Comparison of ENCODE assay signal across 8 cellular contexts in the genomic region with DNA sequence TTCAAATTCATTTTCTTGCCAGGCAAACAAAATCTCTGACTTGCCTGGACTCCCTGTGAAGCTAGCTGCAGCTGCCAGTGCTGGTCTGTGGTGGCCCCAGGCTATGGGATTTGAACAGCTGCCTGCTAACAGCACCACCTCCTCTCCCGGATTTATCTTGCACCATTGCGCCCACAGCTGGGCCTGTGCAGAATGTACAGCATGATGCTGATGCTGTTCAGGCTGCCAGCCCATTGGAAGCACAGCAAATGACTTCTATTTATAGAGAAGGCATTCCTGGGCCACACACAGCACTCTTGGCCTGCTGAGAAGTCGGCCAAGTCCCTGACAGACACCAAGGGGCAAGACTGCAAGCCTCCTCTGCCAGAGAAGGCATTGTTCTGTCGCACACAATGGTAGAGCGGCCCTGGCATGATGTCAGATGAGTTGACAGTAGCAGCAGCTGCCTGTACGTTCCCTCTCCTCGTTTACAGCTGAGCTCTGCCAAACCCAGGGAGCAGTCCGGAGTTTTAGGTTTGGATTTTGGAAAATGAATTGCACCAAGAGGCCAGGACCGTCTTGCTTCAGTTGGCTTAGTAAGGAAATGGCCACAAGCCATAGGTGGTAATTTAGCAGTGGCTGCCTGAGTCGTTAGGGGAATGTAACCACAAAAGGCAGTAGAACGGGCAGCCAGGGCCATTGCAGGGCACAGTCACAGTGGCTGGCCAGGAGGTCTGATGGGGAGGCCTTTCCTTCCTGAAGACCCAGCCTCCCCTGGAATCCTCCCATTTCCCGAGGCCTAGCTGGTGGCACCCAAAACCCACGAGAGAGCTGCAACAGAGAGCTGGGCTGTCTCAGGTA. TPM values are rescaled to one million over a fixed set of nuclear protein-coding genes. Genes with fewer than 3 reads are reported as not detected.
DNase-seq lines count a peak whose midpoint lies in the region; ATAC-seq and TF ChIP-seq lines count a peak whose summit lies in the region.

No MANE protein-coding gene starts in this region.

- no peak overlapping the region for H4K91ac ChIP-seq in trophoblast cell (ENCODE audit: low read depth, low read length)

- no peak overlapping the region for H2BK120ac ChIP-seq in trophoblast cell (ENCODE audit: insufficient read depth, low read length, poor library complexity)

- no peak overlapping the region for H2BK5ac ChIP-seq in trophoblast cell (ENCODE audit: low read depth, low read length, poor library complexity)

- H3K14ac ChIP-seq in trophoblast cell (ENCODE audit: low read length): no peak overlapping the region

- H3K4me1 ChIP-seq in A673 (ENCODE audit: insufficient read depth, low read length, poor library complexity, severe bottlenecking) (peaks cover 9% of the 10 kb centered on the region), trophoblast cell (ENCODE audit: control insufficient read depth in 1 of 2, insufficient read depth in 2 of 2, low read length in 2 of 2) (peaks cover 11 to 31% of the 10 kb centered on the region in 2 experiments)

- no peak overlapping the region for H3K4me2 ChIP-seq in trophoblast cell (ENCODE audit: low read length)

- H2BK12ac ChIP-seq in trophoblast cell (ENCODE audit: low read length): no peak overlapping the region

- H3K27me3 ChIP-seq in A673 (replicated peaks; ENCODE audit: insufficient read depth, low read depth, low read length, poor library complexity) (no peaks in the 10 kb centered on the region), trophoblast cell (ENCODE audit: insufficient read depth, low read length) (no peaks in the 10 kb centered on the region)

- CTCF ChIA-PET in A673 (lab: Charles Lee): no interaction called here

- ATAC-seq in HG02973 (IDR thresholded peaks at IDR 0.05; ENCODE audit: unreplicated experiment) (no peak), GM19397 (IDR thresholded peaks at IDR 0.05; ENCODE audit: unreplicated experiment) (no peak)

- no peak overlapping the region for H4K8ac ChIP-seq in trophoblast cell (ENCODE audit: low read depth, low read length)

- no peak overlapping the region for H2AK5ac ChIP-seq in trophoblast cell (ENCODE audit: low read length)

- H3K36me3 ChIP-seq in A673 (ENCODE audit: insufficient read depth, low read length, poor library complexity, severe bottlenecking): no peaks in the 10 kb centered on the region
- no peaks in the 10 kb centered on the region for H3K36me3 ChIP-seq in trophoblast cell (ENCODE audit: control insufficient read depth in 1 of 2, insufficient read depth in 2 of 2, low read length in 2 of 2)

- no peak overlapping the region for H3K23ac ChIP-seq in trophoblast cell (ENCODE audit: low read length)

- no peak overlapping the region for H3K9ac ChIP-seq in trophoblast cell (ENCODE audit: low read length)

- peak; percentile 74 for DNase-seq in A673 (ENCODE audit: low spot score)
- DNase-seq in SHP77 (lab: John Stamatoyannopoulos, UW): peak; percentile 95 to 99
- peak; percentile 82 for DNase-seq in fibroblast of mammary gland (ENCODE audit: low read depth)
- peak; percentile 97 to 98 for DNase-seq in trophoblast cell
- no peak for DNase-seq in GM13976 (ENCODE audit: low spot score)

- H3K27ac ChIP-seq in A673 (ENCODE audit: low read depth, low read length, poor library complexity, severe bottlenecking) (no peak overlapping the region), trophoblast cell (ENCODE audit: low read depth, low read length) (no peak overlapping the region)

- no peak overlapping the region for H3K4me3 ChIP-seq in A673 (ENCODE audit: low read depth, low read length, poor library complexity, severe bottlenecking)
- H3K4me3 ChIP-seq in fibroblast of mammary gland (ENCODE audit: control insufficient read depth, low read depth, low read length): no peak overlapping the region
- no peak overlapping the region for H3K4me3 ChIP-seq in trophoblast cell (ENCODE audit: low read depth, low read length)

- intact Hi-C loops in A673 (cut with micrococcal nuclease; ENCODE audit: unreplicated experiment): no loop called here

- no peaks in the 10 kb centered on the region for H3K79me2 ChIP-seq in trophoblast cell (ENCODE audit: control insufficient read depth, insufficient read depth, low read length, poor library complexity)

- TF ChIP-seq CTCF in A673 (conservative IDR thresholded peaks at IDR 0.05; ENCODE audit: low read depth, low read length) (peak; percentile 52), LNCAP (IDR thresholded peaks at IDR 0.05) (peak; percentile 67), fibroblast of mammary gland (conservative IDR thresholded peaks at IDR 0.05; ENCODE audit: control insufficient read depth, insufficient read depth, low read depth, low read length) (peak; percentile 19), GM13976 (IDR thresholded peaks at IDR 0.05; ENCODE audit: borderline replicate concordance, control extremely low read depth, extremely low read depth, insufficient read depth, missing control alignments) (no peak)

- WGBS in trophoblast cell (ENCODE audit: extremely low coverage, insufficient coverage, insufficient read length): no CpG with 5 or more reads among the region's 13 CpGs

- no peak overlapping the region for H2AFZ ChIP-seq in trophoblast cell (ENCODE audit: insufficient read depth, low read length, poor library complexity)

- POLR2A ChIA-PET in A673 (lab: Charles Lee; ENCODE audit: low non-redundant PET): no interaction called here

- H3K18ac ChIP-seq in trophoblast cell (ENCODE audit: low read length): no peak overlapping the region

- BruUV-seq in A673 (replicated peaks; lab: Mats Ljungman, UMichigan): no TSS peak

- H4K12ac ChIP-seq in trophoblast cell (ENCODE audit: low read depth, low read length): no peak overlapping the region

- H3K9me3 ChIP-seq in A673 (ENCODE audit: low read depth, low read length, poor library complexity, severe bottlenecking) (no peaks in the 10 kb centered on the region), trophoblast cell (ENCODE audit: insufficient read depth, low read depth, low read length) (no peaks in the 10 kb centered on the region)

- peaks cover 6% of the 10 kb centered on the region for H3K79me1 ChIP-seq in trophoblast cell (ENCODE audit: low read length)

- no peak overlapping the region for H3K4ac ChIP-seq in trophoblast cell (ENCODE audit: low read depth, low read length)

- in situ Hi-C loops in GM13976 (cut with MboI; ENCODE audit: low sequenced_read_pairs, unreplicated experiment): loop anchor here (25.0 kb wide), 2 partner anchors 239 to 389 kb away; no protein-coding TSS in a partner anchor

RNA-seq across cellular contexts. Expression of a gene that starts 38.5 kb away (rescaled TPM):
- total RNA-seq in A673 (2021): 2.6 and 3.0 TPM in 2 replicates
- polyA plus RNA-seq in trophoblast cell (2013): 1.4 and 1.6 TPM in 2 replicates
